Comparison of ENCODE assay signal across 8 cellular contexts in genomic region chr5:141407790-141408494, GRCh38. TPM values are rescaled to one million over a fixed set of nuclear protein-coding genes. Genes with fewer than 3 reads are reported as not detected.
DNase-seq lines count a peak whose midpoint lies in the region; TF ChIP-seq lines count a peak whose summit lies in the region.
"Not testable (repeated sequence)": the region's sequence is repeated elsewhere in the genome, so short reads cannot be mapped to it uniquely, and the experiment has no call there.

Gene PCDHGB6 (plus strand): TSS chr5:141408021. CDS start chr5:141408203, 182 bp downstream.

- H3K27ac ChIP-seq in GM23248 (0 out of 2 replicates have a peak within 1 kb of the TSS, but pooled peaks have one; percentile 13), endodermal cell (ENCODE audit: low read depth, low read length) (peak within 1 kb of the TSS; percentile 86)
- not testable (repeated sequence) for H3K27ac ChIP-seq in stomach smooth muscle (ENCODE audit: low read length)

- H3K4me2 ChIP-seq in GM23248 (ENCODE audit: unreplicated experiment) = peak within 1 kb of the TSS; percentile 67

- H3K4me3 ChIP-seq in GM23248 = peak within 1 kb of the TSS; percentile 68
- peak within 1 kb of the TSS; percentile 76 for H3K4me3 ChIP-seq in endodermal cell (ENCODE audit: low read length)
- H3K4me3 ChIP-seq in stomach smooth muscle (ENCODE audit: low read length in 2 of 2) = peak within 1 kb of the TSS; percentile 33 to 40

- peak within 1 kb of the TSS; percentile 71 for H3K4me3 Mint-ChIP-seq in endodermal cell

- in situ Hi-C loops in GM23248 (cut with MboI) = not testable (repeated sequence)

- not testable (repeated sequence) for H3K9me2 ChIP-seq in GM23248 (ENCODE audit: insufficient read depth)

- peak within 1 kb of the TSS; percentile 56; the same call in 1 of the 2 replicates for H3K9ac ChIP-seq in GM23248
- H3K9ac ChIP-seq in endodermal cell (ENCODE audit: extremely low read depth, low read length, poor library complexity, severe bottlenecking); stomach smooth muscle (ENCODE audit: low read length in 2 of 2): not testable (repeated sequence)

- WGBS in GM23248 (ENCODE audit: low coverage in 1 of 2, low lambda C conversion rate in 2 of 2, missing lambda C conversion rate in 2 of 2), 2 experiments = 10 to 12% methylated on average over 41 to 47 of the region's 51 CpGs
- 38 to 51% methylated on average over 15 to 49 of the region's 51 CpGs for WGBS in endodermal cell (ENCODE audit: insufficient coverage in 1 of 2, insufficient read length in 1 of 2), 2 experiments

- H2AFZ ChIP-seq in GM23248 = peak within 1 kb of the TSS; percentile 74

- not testable (repeated sequence) for H3K36me3 ChIP-seq in GM23248 (ENCODE audit: low read depth); endodermal cell (ENCODE audit: control insufficient read depth, insufficient read depth, low read length); stomach smooth muscle (ENCODE audit: control insufficient read depth in 2 of 2, insufficient read depth in 2 of 2, low read length in 2 of 2)

- H3K27me3 ChIP-seq in GM23248 (replicated peaks; ENCODE audit: insufficient read depth); endodermal cell (ENCODE audit: control insufficient read depth, insufficient read depth, low read length, poor library complexity, severe bottlenecking); stomach smooth muscle (ENCODE audit: control insufficient read depth in 1 of 2, insufficient read depth in 2 of 2, low read length in 2 of 2): not testable (repeated sequence)

- H3K27ac Mint-ChIP-seq in endodermal cell = peak within 1 kb of the TSS; percentile 82

- not testable (repeated sequence) for H3K79me2 ChIP-seq in GM23248 (ENCODE audit: insufficient read depth)

- H3K9me3 ChIP-seq in GM23248 (ENCODE audit: low read depth) = not testable (repeated sequence)
- peaks cover 35% of the 10 kb centered on the region for H3K9me3 ChIP-seq in endodermal cell (ENCODE audit: control insufficient read depth, low read length)
- H3K9me3 ChIP-seq in stomach smooth muscle (ENCODE audit: control insufficient read depth in 2 of 2, low read length in 2 of 2) = peaks cover 34 to 78% of the 10 kb centered on the region in 2 donors

- H3K4me1 ChIP-seq in GM23248 (ENCODE audit: insufficient read depth); endodermal cell (ENCODE audit: control insufficient read depth, insufficient read depth, low read length); stomach smooth muscle (ENCODE audit: control insufficient read depth, insufficient read depth, low read length): not testable (repeated sequence)

- TF ChIP-seq CTCF in endodermal cell (conservative IDR thresholded peaks at IDR 0.05) = peak; percentile 90

- H3K4me1 Mint-ChIP-seq in endodermal cell = not testable (repeated sequence)

- H3F3A ChIP-seq in GM23248 (ENCODE audit: insufficient read depth) = not testable (repeated sequence)

- H3K9me3 Mint-ChIP-seq in endodermal cell = peaks cover 36% of the 10 kb centered on the region

- not testable (repeated sequence) for H4K20me1 ChIP-seq in GM23248 (ENCODE audit: insufficient read depth)

- DNase-seq in EL = peak; percentile 57
- DNase-seq in GM23248 = peak; percentile 86
- peak; percentile 27 for DNase-seq in NOMO-1 treated with DMSO at 0.1 percent for 48 hours (lab: John Stamatoyannopoulos, UW; ENCODE audit: unreplicated experiment)
- DNase-seq in activated effector memory CD4-positive, alpha-beta T cell treated with anti-CD3 and anti-CD28 coated beads, Interleukin-2, amount 50 U/mL, for 16 hours = peak; percentile 74
- DNase-seq in endodermal cell = peak; percentile 91
- DNase-seq in iPS-NIHi11 (ENCODE audit: low spot score) = peak; percentile 77
- not testable (repeated sequence) for DNase-seq in occipital lobe (lab: John Stamatoyannopoulos, UW)

- peaks cover 16% of the 10 kb centered on the region for H3K27me3 Mint-ChIP-seq in endodermal cell (ENCODE audit: insufficient read depth)

- peaks cover 34% of the 10 kb centered on the region for H3K36me3 Mint-ChIP-seq in endodermal cell (ENCODE audit: low read depth)

RNA-seq across cellular contexts. Expression of gene PCDHGB6, which starts in this region (rescaled TPM):
- 1.9 and 4.3 TPM in 2 replicates for total RNA-seq in GM23248 (2014; rRNA removed; shearing (Covaris generic))
- 3.0 and 3.2 TPM in 2 replicates for polyA plus RNA-seq in GM23248 (2016; fragmentation: Nextera tagmentation; extraction: Ambion mirVana)
- 10 to 100 TPM in 1 of 2 donors, 1 to 10 TPM in 1; 8.3 to 10.8 TPM for total RNA-seq in endodermal cell
- polyA plus RNA-seq in endodermal cell (2013, experiment 1 of 2) = 41.4 TPM
- polyA plus RNA-seq in endodermal cell (2013, experiment 2 of 2) = 43.0 TPM
- 12.8 TPM for total RNA-seq in occipital lobe
